ENCODE assay signal across 26 cellular contexts in the genomic region with DNA sequence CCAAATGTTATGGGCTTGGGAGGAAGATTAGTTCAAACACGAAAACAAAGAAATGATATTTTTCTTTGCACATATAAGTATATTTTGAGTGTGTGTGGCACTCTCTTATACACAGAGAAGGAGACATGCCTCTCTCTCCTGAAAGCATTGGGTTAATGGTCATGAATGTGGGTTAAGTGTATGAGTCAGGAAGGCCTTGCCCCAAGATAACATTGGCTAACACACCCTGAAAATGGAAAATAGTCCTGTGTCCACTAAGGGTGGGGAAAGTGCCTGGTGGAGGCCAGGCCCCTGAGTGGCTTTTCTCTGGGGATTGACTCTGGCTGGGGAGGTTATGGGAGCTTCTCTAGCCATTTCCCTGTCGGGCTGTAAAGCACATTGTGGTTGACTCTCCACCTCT.
DNase-seq lines count a peak whose midpoint lies in the region; ATAC-seq, FAIRE-seq and TF ChIP-seq lines count a peak whose summit lies in the region.
"Had no signal": no experiment of that assay in that cellular context is flagged by ENCODE, and none has a peak within 500 bp of the region (broad histone marks: within the 10 kb centered on the region; RNA-seq: fewer than 3 reads in every experiment).

No MANE protein-coding gene starts in this region.

- H3K9me3 ChIP-seq in small intestine (ENCODE audit: control insufficient read depth, low read depth) (no peaks in the 10 kb centered on the region), upper lobe of left lung (no peaks in the 10 kb centered on the region), tibial artery (no peaks in the 10 kb centered on the region)
- H3K9me3 ChIP-seq: A549 had no signal

- H3K27me3 ChIP-seq in small intestine (ENCODE audit: control insufficient read depth in 2 of 2, insufficient read depth in 2 of 2, low read length in 2 of 2) (no peaks in the 10 kb centered on the region), upper lobe of left lung (no peaks in the 10 kb centered on the region), tibial artery (no peaks in the 10 kb centered on the region)
- H3K27me3 ChIP-seq: BLaER1 treated with 17β-estradiol and CSF1 and Interleukin-3, amounts not matched to agents 10 nM and 100 nM had no signal

- no peak overlapping the region for H3K27ac Mint-ChIP-seq in activated CD4-positive, alpha-beta T cell treated with anti-CD3 and anti-CD28 coated beads, Interleukin-2, amount 10 ng/mL, durations not matched to agents 24 days and 14 days
- no peak overlapping the region for H3K27ac Mint-ChIP-seq in activated CD4-positive, alpha-beta T cell treated with anti-CD3 and anti-CD28 coated beads, Interleukin-2, amount 10 ng/mL, durations not matched to agents 7 days and 5 days
- H3K27ac Mint-ChIP-seq: B cell; CD4-positive, alpha-beta T cell; CD8-positive, alpha-beta memory T cell had no signal

- WGBS in small intestine, 3 donors, result 82 to 92% (median 89%) methylated on average over 2 of the region's 2 CpGs
- WGBS in upper lobe of left lung, 2 donors, result 87 to 91% methylated on average over 2 of the region's 2 CpGs

- TF ChIP-seq CTCF in upper lobe of left lung (IDR thresholded peaks at IDR 0.05) (no peak), tibial artery (IDR thresholded peaks at IDR 0.05) (no peak)

- H3K36me3 ChIP-seq in small intestine (ENCODE audit: control insufficient read depth in 2 of 2, insufficient read depth in 2 of 2, low read length in 2 of 2) (no peaks in the 10 kb centered on the region), upper lobe of left lung (no peaks in the 10 kb centered on the region), tibial artery (no peaks in the 10 kb centered on the region)
- H3K36me3 ChIP-seq: BLaER1 treated with 17β-estradiol and CSF1 and Interleukin-3, amounts not matched to agents 10 nM and 100 nM had no signal

- no peaks in the 10 kb centered on the region for H3K4me1 Mint-ChIP-seq in activated CD4-positive, alpha-beta T cell treated with anti-CD3 and anti-CD28 coated beads, Interleukin-2, amount 10 ng/mL, durations not matched to agents 24 days and 14 days
- no peaks in the 10 kb centered on the region for H3K4me1 Mint-ChIP-seq in activated CD4-positive, alpha-beta T cell treated with anti-CD3 and anti-CD28 coated beads, Interleukin-2, amount 10 ng/mL, durations not matched to agents 7 days and 5 days
- H3K4me1 Mint-ChIP-seq: CD8-positive, alpha-beta memory T cell had no signal

- ATAC-seq in left colon (peak; percentile 72), upper lobe of left lung (ENCODE audit: low FRiP score in 2 of 2) (no peak), GM18519 (IDR thresholded peaks at IDR 0.05; ENCODE audit: low FRiP score, unreplicated experiment) (no peak)
- ATAC-seq: A549, GM12878 had no signal

- H3K4me1 ChIP-seq in small intestine (ENCODE audit: control insufficient read depth in 2 of 2, insufficient read depth in 1 of 2, low read depth in 1 of 2, low read length in 1 of 2), result no peaks in the 10 kb centered on the region
- no peaks in the 10 kb centered on the region for H3K4me1 ChIP-seq in upper lobe of left lung
- H3K4me1 ChIP-seq in tibial artery, result no peaks in the 10 kb centered on the region
- H3K4me1 ChIP-seq: A549 had no signal

- peak; percentile 26 for DNase-seq in activated CD4-positive, alpha-beta T cell treated with anti-CD3 and anti-CD28 coated beads, Interleukin-2, amount 10 ng/mL, durations not matched to agents 24 days and 14 days
- DNase-seq in activated CD4-positive, alpha-beta T cell treated with anti-CD3 and anti-CD28 coated beads, Interleukin-2, amount 10 ng/mL, durations not matched to agents 7 days and 5 days, result no peak
- DNase-seq in left colon, result no peak
- peak; percentile 53 for DNase-seq in small intestine
- DNase-seq in upper lobe of left lung, result no peak
- DNase-seq in tibial artery, result no peak
- DNase-seq: AML-193; CD4-positive, alpha-beta T cell; CD8-positive, alpha-beta memory T cell; COR-L47; DMS 273 treated with DMSO at 0.1 percent for 48 hours; DMS153; DMS79; DND-41; EL; GDM1 had no signal

- POLR2A ChIA-PET in activated CD4-positive, alpha-beta T cell treated with anti-CD3 and anti-CD28 coated beads, Interleukin-2, amount 10 ng/mL, durations not matched to agents 7 days and 5 days (lab: Charles Lee), result no interaction called here

- no peaks in the 10 kb centered on the region for H3K27me3 Mint-ChIP-seq in activated CD4-positive, alpha-beta T cell treated with anti-CD3 and anti-CD28 coated beads, Interleukin-2, amount 10 ng/mL, durations not matched to agents 24 days and 14 days
- no peaks in the 10 kb centered on the region for H3K27me3 Mint-ChIP-seq in activated CD4-positive, alpha-beta T cell treated with anti-CD3 and anti-CD28 coated beads, Interleukin-2, amount 10 ng/mL, durations not matched to agents 7 days and 5 days
- H3K27me3 Mint-ChIP-seq: B cell; CD4-positive, alpha-beta T cell had no signal

- no peak for TF ChIP-seq EP300 in upper lobe of left lung (IDR thresholded peaks at IDR 0.05)

- H3K9me3 Mint-ChIP-seq in activated CD4-positive, alpha-beta T cell treated with anti-CD3 and anti-CD28 coated beads, Interleukin-2, amount 10 ng/mL, durations not matched to agents 24 days and 14 days, result no peaks in the 10 kb centered on the region
- no peaks in the 10 kb centered on the region for H3K9me3 Mint-ChIP-seq in activated CD4-positive, alpha-beta T cell treated with anti-CD3 and anti-CD28 coated beads, Interleukin-2, amount 10 ng/mL, durations not matched to agents 7 days and 5 days

- H3K27ac ChIP-seq in small intestine (ENCODE audit: low read depth in 1 of 2, low read length in 1 of 2) (no peak overlapping the region), upper lobe of left lung (no peak overlapping the region), tibial artery (no peak overlapping the region)
- H3K27ac ChIP-seq: 22Rv1; A549; BLaER1 treated with 17β-estradiol and CSF1 and Interleukin-3, amounts not matched to agents 10 nM and 100 nM; C4-2B had no signal

- intact Hi-C loops in activated CD4-positive, alpha-beta T cell treated with anti-CD3 and anti-CD28 coated beads, Interleukin-2, amount 10 ng/mL, durations not matched to agents 24 days and 14 days (cut with micrococcal nuclease), result no loop called here
- intact Hi-C loops in left colon (cut with DNase I, micrococcal nuclease), result no loop called here
- intact Hi-C loops in tibial artery (cut with DNase I; ENCODE audit: low total_unique reads), result no loop called here

- FAIRE-seq in small intestine (lab: Jason Lieb, UNC), result no peak
- FAIRE-seq: A549, GM12878, GM12892, GM18507, GM19239 had no signal

- no peak for TF ChIP-seq POLR2A in upper lobe of left lung (IDR thresholded peaks at IDR 0.05)

- CTCF ChIA-PET in activated CD4-positive, alpha-beta T cell treated with anti-CD3 and anti-CD28 coated beads, Interleukin-2, amount 10 ng/mL, durations not matched to agents 7 days and 5 days (lab: Charles Lee), result no interaction called here

- no peak overlapping the region for H3K4me3 Mint-ChIP-seq in activated CD4-positive, alpha-beta T cell treated with anti-CD3 and anti-CD28 coated beads, Interleukin-2, amount 10 ng/mL, durations not matched to agents 24 days and 14 days
- no peak overlapping the region for H3K4me3 Mint-ChIP-seq in activated CD4-positive, alpha-beta T cell treated with anti-CD3 and anti-CD28 coated beads, Interleukin-2, amount 10 ng/mL, durations not matched to agents 7 days and 5 days
- H3K4me3 Mint-ChIP-seq: B cell; CD4-positive, alpha-beta T cell; CD8-positive, alpha-beta memory T cell had no signal

- no peak overlapping the region for H3K4me3 ChIP-seq in small intestine (ENCODE audit: low read depth in 1 of 2, low read length in 2 of 2)
- no peak overlapping the region for H3K4me3 ChIP-seq in upper lobe of left lung
- no peak overlapping the region for H3K4me3 ChIP-seq in tibial artery
- H3K4me3 ChIP-seq: A549; BLaER1 treated with 17β-estradiol and CSF1 and Interleukin-3, amounts not matched to agents 10 nM and 100 nM; GM12878 had no signal

- H3K36me3 Mint-ChIP-seq in activated CD4-positive, alpha-beta T cell treated with anti-CD3 and anti-CD28 coated beads, Interleukin-2, amount 10 ng/mL, durations not matched to agents 24 days and 14 days (ENCODE audit: low read depth), result no peaks in the 10 kb centered on the region
- no peaks in the 10 kb centered on the region for H3K36me3 Mint-ChIP-seq in activated CD4-positive, alpha-beta T cell treated with anti-CD3 and anti-CD28 coated beads, Interleukin-2, amount 10 ng/mL, durations not matched to agents 7 days and 5 days (ENCODE audit: low read depth)
- H3K36me3 Mint-ChIP-seq: CD8-positive, alpha-beta memory T cell had no signal

Comparison
In these comparisons a context has a peak if more than half of its experiments do, and no peak if none do; other contexts are left out.
1. DNase-seq: peak in activated CD4-positive, alpha-beta T cell treated with anti-CD3 and anti-CD28 coated beads, Interleukin-2, amount 10 ng/mL, durations not matched to agents 24 days and 14 days (single experiment) and small intestine (single experiment); none in activated CD4-positive, alpha-beta T cell treated with anti-CD3 and anti-CD28 coated beads, Interleukin-2, amount 10 ng/mL, durations not matched to agents 7 days and 5 days (single experiment), left colon (0 of 2), upper lobe of left lung (0 of 2) and tibial artery (0 of 2).